In genomic region chr14:67539116-67539515, GRCh38 we compare ENCODE assay signal across 21 cellular contexts. TPM values are rescaled to one million over a fixed set of nuclear protein-coding genes. Genes with fewer than 3 reads are reported as not detected.
DNase-seq lines count a peak whose midpoint lies in the region; ATAC-seq and TF ChIP-seq lines count a peak whose summit lies in the region.
"Had no signal": no experiment of that assay in that cellular context is flagged by ENCODE, and none has a peak within 500 bp of the region (broad histone marks: within the 10 kb centered on the region; RNA-seq: fewer than 3 reads in every experiment).

No MANE protein-coding gene starts in this region.

- CTCF ChIA-PET in WTC11 (lab: Charles Lee) = interaction anchor here (1.3 to 2.8 kb wide), 5 partner anchors 12 to 179 kb away, joined by 3 to 23 read pairs (median 5); partner anchors contain the start of gene ATP6V1D

- peaks cover 57% of the 10 kb centered on the region for H3K4me1 Mint-ChIP-seq in WTC11
- H3K4me1 Mint-ChIP-seq in nephron progenitor cell = peaks cover 43% of the 10 kb centered on the region

- no peak; the same call in 1 of the 2 replicates for ATAC-seq in WTC11
- ATAC-seq: activated CD8-positive, alpha-beta T cell treated with anti-CD3 and anti-CD28 coated beads for 36 hours had no signal

- POLR2A ChIA-PET in WTC11 (lab: Charles Lee) = interaction anchor here (0.6 kb wide), 1 partner anchor 12 kb away, joined by 3 read pairs; no protein-coding TSS in a partner anchor

- H3K27ac Mint-ChIP-seq in WTC11 (peak overlapping the region; percentile 29; the same call in 1 of the 2 replicates), nephron progenitor cell (peak overlapping the region; percentile 6)
- H3K27ac Mint-ChIP-seq: activated B cell treated with CpG ODN at 0.5 μM for 24 hours; activated CD8-positive, alpha-beta T cell treated with anti-CD3 and anti-CD28 coated beads for 36 hours; activated naive CD4-positive, alpha-beta T cell treated with anti-CD3 and anti-CD28 coated beads, Interleukin-2, amount 50 U/mL, for 24 hours; CD4-positive, alpha-beta memory T cell; dendritic cell treated with granulocyte-macrophage colony-stimulating factor and Interleukin-4, amounts not matched to agents 40 ng/mL and 50 ng/mL, for 4 days; immature natural killer cell had no signal

- no peak for DNase-seq in WTC11 (ENCODE audit: low spot score)
- peak; percentile 97 for DNase-seq in foreskin melanocyte
- DNase-seq in nephron progenitor cell = no peak
- no peak for DNase-seq in activated effector memory CD4-positive, alpha-beta T cell treated with anti-CD3 and anti-CD28 coated beads, Interleukin-2, amount 50 U/mL, for 16 hours
- no peak for DNase-seq in NCI-H2081 (lab: John Stamatoyannopoulos, UW)
- DNase-seq in effector CD4-positive, alpha-beta T cell = no peak
- DNase-seq: activated B cell treated with CpG ODN at 0.5 μM for 24 hours; activated CD8-positive, alpha-beta T cell treated with anti-CD3 and anti-CD28 coated beads for 36 hours; activated T-cell treated with anti-CD3 and anti-CD28 coated beads, Interleukin-2, amount 50 U/mL, for 1 hour; CD4-positive, alpha-beta memory T cell; immature natural killer cell; NCI-H2081 treated with DMSO at 0.1 percent for 48 hours; NCI-H446 treated with DMSO at 0.1 percent for 48 hours; SK-N-SH; stimulated activated CD4-positive, alpha-beta T cell treated with anti-CD3 and anti-CD28 coated beads, Interleukin-4, amount 100 ng/mL, for 24 hours had no signal

- H3K9me3 Mint-ChIP-seq in WTC11 (no peaks in the 10 kb centered on the region), nephron progenitor cell (peaks cover 9% of the 10 kb centered on the region)
- H3K9me3 Mint-ChIP-seq: activated B cell treated with CpG ODN at 0.5 μM for 24 hours; activated CD8-positive, alpha-beta T cell treated with anti-CD3 and anti-CD28 coated beads for 36 hours; activated naive CD4-positive, alpha-beta T cell treated with anti-CD3 and anti-CD28 coated beads, Interleukin-2, amount 50 U/mL, for 24 hours; dendritic cell treated with granulocyte-macrophage colony-stimulating factor and Interleukin-4, amounts not matched to agents 40 ng/mL and 50 ng/mL, for 4 days had no signal

- peak overlapping the region; percentile 100 for H3K27ac ChIP-seq in temporal lobe (ENCODE audit: low read depth, low read length)
- H3K27ac ChIP-seq: KMS-11, parathyroid adenoma had no signal

- H3K4me3 Mint-ChIP-seq in WTC11 = no peak overlapping the region
- H3K4me3 Mint-ChIP-seq in nephron progenitor cell = no peak overlapping the region
- H3K4me3 Mint-ChIP-seq: activated B cell treated with CpG ODN at 0.5 μM for 24 hours; activated CD8-positive, alpha-beta T cell treated with anti-CD3 and anti-CD28 coated beads for 36 hours; activated naive CD4-positive, alpha-beta T cell treated with anti-CD3 and anti-CD28 coated beads, Interleukin-2, amount 50 U/mL, for 24 hours; CD4-positive, alpha-beta memory T cell; dendritic cell treated with granulocyte-macrophage colony-stimulating factor and Interleukin-4, amounts not matched to agents 40 ng/mL and 50 ng/mL, for 4 days; immature natural killer cell had no signal

- no peak for TF ChIP-seq CTCF in WTC11 (IDR thresholded peaks at IDR 0.05)
- TF ChIP-seq CTCF in nephron progenitor cell (IDR thresholded peaks at IDR 0.05) = no peak

- H3K36me3 Mint-ChIP-seq in WTC11 (peaks cover 14% of the 10 kb centered on the region), nephron progenitor cell (ENCODE audit: low read depth) (peaks cover 24% of the 10 kb centered on the region)
- H3K36me3 Mint-ChIP-seq: activated naive CD4-positive, alpha-beta T cell treated with anti-CD3 and anti-CD28 coated beads, Interleukin-2, amount 50 U/mL, for 24 hours; CD4-positive, alpha-beta memory T cell; immature natural killer cell had no signal

- H3K27me3 Mint-ChIP-seq in WTC11 (ENCODE audit: low read depth) = no peaks in the 10 kb centered on the region
- no peaks in the 10 kb centered on the region for H3K27me3 Mint-ChIP-seq in nephron progenitor cell (ENCODE audit: low read depth, poor library complexity)

TF ChIP-seq in WTC11, 78 proteins besides CTCF, POLR2A, EP300 and RAD21 (continues in another document):
- TF ChIP-seq, protein P1, sequence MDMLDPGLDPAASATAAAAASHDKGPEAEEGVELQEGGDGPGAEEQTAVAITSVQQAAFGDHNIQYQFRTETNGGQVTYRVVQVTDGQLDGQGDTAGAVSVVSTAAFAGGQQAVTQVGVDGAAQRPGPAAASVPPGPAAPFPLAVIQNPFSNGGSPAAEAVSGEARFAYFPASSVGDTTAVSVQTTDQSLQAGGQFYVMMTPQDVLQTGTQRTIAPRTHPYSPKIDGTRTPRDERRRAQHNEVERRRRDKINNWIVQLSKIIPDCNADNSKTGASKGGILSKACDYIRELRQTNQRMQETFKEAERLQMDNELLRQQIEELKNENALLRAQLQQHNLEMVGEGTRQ (CRISPR knock-in tag; IDR thresholded peaks at IDR 0.05) = no peak
- TF ChIP-seq CBFB (CRISPR knock-in tag; IDR thresholded peaks at IDR 0.05; ENCODE audit: low read depth) (no peak), ZBTB21 (CRISPR knock-in tag; IDR thresholded peaks at IDR 0.05; ENCODE audit: borderline replicate concordance) (no peak), CREM (CRISPR knock-in tag; IDR thresholded peaks at IDR 0.05) (no peak), TEAD4 (CRISPR knock-in tag; IDR thresholded peaks at IDR 0.05) (no peak), SP1 (CRISPR knock-in tag; conservative IDR thresholded peaks at IDR 0.05) (no peak), NR2C2 (CRISPR knock-in tag; IDR thresholded peaks at IDR 0.05) (no peak)
- TF ChIP-seq, protein P2, sequence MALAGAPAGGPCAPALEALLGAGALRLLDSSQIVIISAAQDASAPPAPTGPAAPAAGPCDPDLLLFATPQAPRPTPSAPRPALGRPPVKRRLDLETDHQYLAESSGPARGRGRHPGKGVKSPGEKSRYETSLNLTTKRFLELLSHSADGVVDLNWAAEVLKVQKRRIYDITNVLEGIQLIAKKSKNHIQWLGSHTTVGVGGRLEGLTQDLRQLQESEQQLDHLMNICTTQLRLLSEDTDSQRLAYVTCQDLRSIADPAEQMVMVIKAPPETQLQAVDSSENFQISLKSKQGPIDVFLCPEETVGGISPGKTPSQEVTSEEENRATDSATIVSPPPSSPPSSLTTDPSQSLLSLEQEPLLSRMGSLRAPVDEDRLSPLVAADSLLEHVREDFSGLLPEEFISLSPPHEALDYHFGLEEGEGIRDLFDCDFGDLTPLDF (CRISPR knock-in tag; IDR thresholded peaks at IDR 0.05) = no peak
- TF ChIP-seq, protein P3, sequence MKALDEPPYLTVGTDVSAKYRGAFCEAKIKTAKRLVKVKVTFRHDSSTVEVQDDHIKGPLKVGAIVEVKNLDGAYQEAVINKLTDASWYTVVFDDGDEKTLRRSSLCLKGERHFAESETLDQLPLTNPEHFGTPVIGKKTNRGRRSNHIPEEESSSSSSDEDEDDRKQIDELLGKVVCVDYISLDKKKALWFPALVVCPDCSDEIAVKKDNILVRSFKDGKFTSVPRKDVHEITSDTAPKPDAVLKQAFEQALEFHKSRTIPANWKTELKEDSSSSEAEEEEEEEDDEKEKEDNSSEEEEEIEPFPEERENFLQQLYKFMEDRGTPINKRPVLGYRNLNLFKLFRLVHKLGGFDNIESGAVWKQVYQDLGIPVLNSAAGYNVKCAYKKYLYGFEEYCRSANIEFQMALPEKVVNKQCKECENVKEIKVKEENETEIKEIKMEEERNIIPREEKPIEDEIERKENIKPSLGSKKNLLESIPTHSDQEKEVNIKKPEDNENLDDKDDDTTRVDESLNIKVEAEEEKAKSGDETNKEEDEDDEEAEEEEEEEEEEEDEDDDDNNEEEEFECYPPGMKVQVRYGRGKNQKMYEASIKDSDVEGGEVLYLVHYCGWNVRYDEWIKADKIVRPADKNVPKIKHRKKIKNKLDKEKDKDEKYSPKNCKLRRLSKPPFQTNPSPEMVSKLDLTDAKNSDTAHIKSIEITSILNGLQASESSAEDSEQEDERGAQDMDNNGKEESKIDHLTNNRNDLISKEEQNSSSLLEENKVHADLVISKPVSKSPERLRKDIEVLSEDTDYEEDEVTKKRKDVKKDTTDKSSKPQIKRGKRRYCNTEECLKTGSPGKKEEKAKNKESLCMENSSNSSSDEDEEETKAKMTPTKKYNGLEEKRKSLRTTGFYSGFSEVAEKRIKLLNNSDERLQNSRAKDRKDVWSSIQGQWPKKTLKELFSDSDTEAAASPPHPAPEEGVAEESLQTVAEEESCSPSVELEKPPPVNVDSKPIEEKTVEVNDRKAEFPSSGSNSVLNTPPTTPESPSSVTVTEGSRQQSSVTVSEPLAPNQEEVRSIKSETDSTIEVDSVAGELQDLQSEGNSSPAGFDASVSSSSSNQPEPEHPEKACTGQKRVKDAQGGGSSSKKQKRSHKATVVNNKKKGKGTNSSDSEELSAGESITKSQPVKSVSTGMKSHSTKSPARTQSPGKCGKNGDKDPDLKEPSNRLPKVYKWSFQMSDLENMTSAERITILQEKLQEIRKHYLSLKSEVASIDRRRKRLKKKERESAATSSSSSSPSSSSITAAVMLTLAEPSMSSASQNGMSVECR (CRISPR knock-in tag; IDR thresholded peaks at IDR 0.05; ENCODE audit: borderline replicate concordance) = no peak
- TF ChIP-seq, protein P4, sequence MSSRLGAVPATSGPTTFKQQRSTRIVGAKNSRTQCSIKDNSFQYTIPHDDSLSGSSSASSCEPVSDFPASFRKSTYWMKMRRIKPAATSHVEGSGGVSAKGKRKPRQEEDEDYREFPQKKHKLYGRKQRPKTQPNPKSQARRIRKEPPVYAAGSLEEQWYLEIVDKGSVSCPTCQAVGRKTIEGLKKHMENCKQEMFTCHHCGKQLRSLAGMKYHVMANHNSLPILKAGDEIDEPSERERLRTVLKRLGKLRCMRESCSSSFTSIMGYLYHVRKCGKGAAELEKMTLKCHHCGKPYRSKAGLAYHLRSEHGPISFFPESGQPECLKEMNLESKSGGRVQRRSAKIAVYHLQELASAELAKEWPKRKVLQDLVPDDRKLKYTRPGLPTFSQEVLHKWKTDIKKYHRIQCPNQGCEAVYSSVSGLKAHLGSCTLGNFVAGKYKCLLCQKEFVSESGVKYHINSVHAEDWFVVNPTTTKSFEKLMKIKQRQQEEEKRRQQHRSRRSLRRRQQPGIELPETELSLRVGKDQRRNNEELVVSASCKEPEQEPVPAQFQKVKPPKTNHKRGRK (CRISPR knock-in tag; IDR thresholded peaks at IDR 0.05; ENCODE audit: borderline replicate concordance) = no peak

RNA-seq across cellular contexts. Expression of gene PLEKHH1, which starts 6.0 kb away (rescaled TPM):
- total RNA-seq in WTC11 (2021) = 45.4 to 49.8 TPM (median 48.3 TPM) in 3 replicates
- total RNA-seq in temporal lobe = 6.9 TPM
- total RNA-seq: myocyte had no signal

RNA-seq across cellular contexts. Expression of gene TMEM229B, which starts 50.6 kb away (rescaled TPM):
- 0.69 to 0.90 TPM (median 0.87 TPM) in 3 replicates for total RNA-seq in WTC11 (2021)
- total RNA-seq in temporal lobe = 22.6 TPM

Comparison
In these comparisons a context has a peak if more than half of its experiments do, and no peak if none do; other contexts are left out.
1. RNA of gene TMEM229B, which starts 50.6 kb away (total RNA-seq): 22.6 TPM in temporal lobe (single experiment); 0.69 to 0.90 TPM in WTC11; every median in the first group is over 10 times any median in the second.